29 cellular contexts compared by ENCODE assay signal in the genomic region with DNA sequence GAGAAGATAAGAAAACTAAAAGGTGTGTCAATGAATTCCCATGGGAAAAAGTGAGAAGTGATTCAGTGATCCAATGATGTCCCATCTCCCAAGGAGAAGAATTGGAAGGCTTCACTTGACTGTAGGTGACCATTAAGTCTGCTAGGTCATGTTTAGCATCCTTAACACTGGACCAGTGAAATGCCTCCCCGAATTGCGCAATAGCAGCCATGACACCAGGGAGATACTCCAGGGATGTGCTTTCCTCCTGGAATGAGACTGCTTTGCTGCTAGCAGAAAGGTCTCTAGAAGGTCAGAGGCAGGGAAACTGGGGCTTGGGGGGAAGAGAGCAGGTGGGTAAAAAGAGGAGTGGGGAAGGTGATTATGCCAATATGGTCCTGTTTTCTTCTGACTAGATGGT.
"Had no signal": no experiment of that assay in that cellular context is flagged by ENCODE, and none has a peak within 500 bp of the region (broad histone marks: within the 10 kb centered on the region; RNA-seq: fewer than 3 reads in every experiment).

No MANE protein-coding gene starts in this region.

- H3K9ac ChIP-seq: neural progenitor cell, parathyroid adenoma had no signal

- H3K36me3 ChIP-seq: neural progenitor cell, ovary, spleen, stomach, thoracic aorta, thyroid gland, tibial nerve, upper lobe of left lung, vagina had no signal

- H3K27me3 Mint-ChIP-seq: stimulated activated naive B cell treated with anti-CD40 and anti-IgM and Interleukin-4, amounts not matched to agents 10 μg/mL and 1 μg/mL and 100 μg/mL, for 72 hours had no signal

- H3K36me3 Mint-ChIP-seq: natural killer cell; neural progenitor cell; stimulated activated effector memory CD8-positive, alpha-beta T cell treated with anti-CD3 and anti-CD28 coated beads, Interleukin-12 subunit alpha, Interleukin-12 subunit beta, amount 100 ng/mL, for 72 hours; stimulated activated naive B cell treated with anti-CD40 and anti-IgM and Interleukin-4, amounts not matched to agents 10 μg/mL and 1 μg/mL and 100 μg/mL, for 72 hours had no signal

- H3K9me3 ChIP-seq: ovary, psoas muscle, spleen, stomach, thoracic aorta, thyroid gland, tibial nerve, upper lobe of left lung, vagina had no signal

- H2AFZ ChIP-seq: neural progenitor cell, parathyroid adenoma had no signal

- ATAC-seq: natural killer cell; psoas muscle; right cardiac atrium; sciatic nerve; stimulated activated effector memory CD8-positive, alpha-beta T cell treated with anti-CD3 and anti-CD28 coated beads, Interleukin-12 subunit alpha, Interleukin-12 subunit beta, amount 100 ng/mL, for 72 hours; stimulated activated naive B cell treated with anti-CD40 and anti-IgM and Interleukin-4, amounts not matched to agents 10 μg/mL and 1 μg/mL and 100 μg/mL, for 72 hours had no signal

- H3K4me1 ChIP-seq: parathyroid adenoma, psoas muscle, spleen, thyroid gland, upper lobe of left lung, vagina had no signal

- FAIRE-seq: urothelium cell line had no signal

- H3K27ac Mint-ChIP-seq: natural killer cell; nephron; neural progenitor cell; progenitor cell of endocrine pancreas; stimulated activated effector memory CD8-positive, alpha-beta T cell treated with anti-CD3 and anti-CD28 coated beads, Interleukin-12 subunit alpha, Interleukin-12 subunit beta, amount 100 ng/mL, for 72 hours; stimulated activated naive B cell treated with anti-CD40 and anti-IgM and Interleukin-4, amounts not matched to agents 10 μg/mL and 1 μg/mL and 100 μg/mL, for 72 hours; stimulated activated naive CD8-positive, alpha-beta T cell treated with anti-CD3 and anti-CD28 coated beads, Interleukin-15, Interleukin-2, amounts not matched to agents 100 ng/mL and 50 ng/mL, for 24 hours had no signal

- H3K4me3 ChIP-seq: neural progenitor cell, ovary, psoas muscle, skin epidermis, smooth muscle cell, spleen, stomach, thoracic aorta, thyroid gland, tibial nerve, upper lobe of left lung, vagina had no signal

- H3K4me1 Mint-ChIP-seq: stimulated activated effector memory CD8-positive, alpha-beta T cell treated with anti-CD3 and anti-CD28 coated beads, Interleukin-12 subunit alpha, Interleukin-12 subunit beta, amount 100 ng/mL, for 72 hours; stimulated activated naive B cell treated with anti-CD40 and anti-IgM and Interleukin-4, amounts not matched to agents 10 μg/mL and 1 μg/mL and 100 μg/mL, for 72 hours had no signal

- H3K4me2 ChIP-seq: neural progenitor cell, smooth muscle cell had no signal

- H3K4me3 Mint-ChIP-seq: natural killer cell; nephron; neural progenitor cell; stimulated activated effector memory CD8-positive, alpha-beta T cell treated with anti-CD3 and anti-CD28 coated beads, Interleukin-12 subunit alpha, Interleukin-12 subunit beta, amount 100 ng/mL, for 72 hours; stimulated activated naive B cell treated with anti-CD40 and anti-IgM and Interleukin-4, amounts not matched to agents 10 μg/mL and 1 μg/mL and 100 μg/mL, for 72 hours; stimulated activated naive CD8-positive, alpha-beta T cell treated with anti-CD3 and anti-CD28 coated beads, Interleukin-15, Interleukin-2, amounts not matched to agents 100 ng/mL and 50 ng/mL, for 24 hours had no signal

- H3K9me3 Mint-ChIP-seq: natural killer cell; nephron; neural progenitor cell; stimulated activated naive B cell treated with anti-CD40 and anti-IgM and Interleukin-4, amounts not matched to agents 10 μg/mL and 1 μg/mL and 100 μg/mL, for 72 hours; stimulated activated naive CD8-positive, alpha-beta T cell treated with anti-CD3 and anti-CD28 coated beads, Interleukin-15, Interleukin-2, amounts not matched to agents 100 ng/mL and 50 ng/mL, for 24 hours had no signal

- H3K79me2 ChIP-seq: parathyroid adenoma had no signal

- DNase-seq: natural killer cell; occipital lobe; ovary; posterior cingulate gyrus; psoas muscle; right cardiac atrium; spleen; stimulated activated CD4-positive, alpha-beta T cell treated with anti-CD3 and anti-CD28 coated beads, Interleukin-12 subunit alpha, Interleukin-12 subunit beta, amount 100 ng/mL, for 4 hours; stimulated activated CD4-positive, alpha-beta T cell treated with anti-CD3 and anti-CD28 coated beads, Interleukin-1b, Interleukin-23, amount 100 ng/mL, for 48 hours; stimulated activated CD4-positive, alpha-beta T cell treated with anti-CD3 and anti-CD28 coated beads, Interleukin-4, amount 100 ng/mL, for 1 hour; stimulated activated naive B cell treated with anti-CD40 and anti-IgM and Interleukin-4, amounts not matched to agents 10 μg/mL and 1 μg/mL and 100 μg/mL, for 72 hours; stimulated activated naive CD4-positive, alpha-beta T cell treated with Interleukin-2 at 50 U/mL for 16 hours; stomach; thyroid gland; trophoblast cell; upper lobe of left lung had no signal

- H3K27me3 ChIP-seq: neural progenitor cell, ovary, stomach, thyroid gland, tibial nerve, upper lobe of left lung, vagina had no signal

- H3K27ac ChIP-seq: neural progenitor cell, ovary, parathyroid adenoma, psoas muscle, skin epidermis, spleen, stomach, thoracic aorta, thyroid gland, tibial nerve, upper lobe of left lung, vagina had no signal
